Comparison of ENCODE assay signal across 23 cellular contexts in genomic region chr21:19340303-19340702, GRCh38.
"Had no signal": no experiment of that assay in that cellular context is flagged by ENCODE, and none has a peak within 500 bp of the region (broad histone marks: within the 10 kb centered on the region; RNA-seq: fewer than 3 reads in every experiment).

No MANE protein-coding gene starts in this region.

- H3K27me3 ChIP-seq: body of pancreas, cardiac muscle cell, hepatocyte, upper lobe of right lung had no signal

- ATAC-seq: esophagus mucosa; naive thymus-derived CD4-positive, alpha-beta T cell; right cardiac atrium; stimulated activated naive CD8-positive, alpha-beta T cell treated with anti-CD3 and anti-CD28 coated beads, Interleukin-15, Interleukin-2, amounts not matched to agents 100 U/mL and 50 U/mL, for 24 hours; T-helper 17 cell; upper lobe of right lung had no signal

- H3K36me3 ChIP-seq: cardiac muscle cell, left ventricle myocardium inferior, upper lobe of right lung had no signal

- DNase-seq: activated CD4-positive, alpha-beta memory T cell treated with anti-CD3 and anti-CD28 coated beads, Interleukin-2, amount 10 ng/mL, durations not matched to agents 7 days and 5 days; activated CD4-positive, alpha-beta T cell treated with anti-CD3 and anti-CD28 coated beads, Interleukin-2, amount 10 ng/mL, durations not matched to agents 24 days and 14 days; activated gamma-delta T cell; activated T-cell treated with anti-CD3 and anti-CD28 coated beads for 4 hours; anterior cingulate cortex; body of pancreas; effector CD4-positive, alpha-beta T cell; foreskin melanocyte; immature natural killer cell; left ventricle myocardium inferior; naive thymus-derived CD4-positive, alpha-beta T cell; right cardiac atrium; stimulated activated CD4-positive, alpha-beta T cell treated with anti-CD3 and anti-CD28 coated beads, Interleukin-12 subunit alpha, Interleukin-12 subunit beta, amount 100 ng/mL, for 4 hours; stimulated activated CD4-positive, alpha-beta T cell treated with anti-CD3 and anti-CD28 coated beads, Interleukin-4, amount 100 ng/mL, for 4 hours; stimulated activated naive CD8-positive, alpha-beta T cell treated with anti-CD3 and anti-CD28 coated beads, Interleukin-15, Interleukin-2, amounts not matched to agents 100 U/mL and 50 U/mL, for 24 hours; T-helper 17 cell; upper lobe of right lung had no signal

- H3K9me3 ChIP-seq: body of pancreas, left ventricle myocardium inferior, upper lobe of right lung had no signal

- H3K27me3 Mint-ChIP-seq: activated CD4-positive, alpha-beta memory T cell treated with anti-CD3 and anti-CD28 coated beads, Interleukin-2, amount 10 ng/mL, durations not matched to agents 7 days and 5 days; activated CD4-positive, alpha-beta T cell treated with anti-CD3 and anti-CD28 coated beads, Interleukin-2, amount 10 ng/mL, durations not matched to agents 24 days and 14 days; activated naive CD4-positive, alpha-beta T cell treated with anti-CD3 and anti-CD28 coated beads, Interleukin-2, amount 50 U/mL, for 24 hours; dendritic cell treated with granulocyte-macrophage colony-stimulating factor and Interleukin-4, amounts not matched to agents 40 ng/mL and 50 ng/mL, for 4 days; naive thymus-derived CD4-positive, alpha-beta T cell; T-helper 17 cell had no signal

- H3K4me3 ChIP-seq: body of pancreas, cardiac muscle cell, hepatocyte, left ventricle myocardium inferior, upper lobe of right lung had no signal

- H3K36me3 Mint-ChIP-seq: activated naive CD4-positive, alpha-beta T cell treated with anti-CD3 and anti-CD28 coated beads, Interleukin-2, amount 50 U/mL, for 24 hours; immature natural killer cell; naive thymus-derived CD4-positive, alpha-beta T cell had no signal

- H3K27ac ChIP-seq: cardiac muscle cell, hepatocyte, left ventricle myocardium inferior, upper lobe of right lung had no signal

- H3K9me3 Mint-ChIP-seq: activated CD4-positive, alpha-beta memory T cell treated with anti-CD3 and anti-CD28 coated beads, Interleukin-2, amount 10 ng/mL, durations not matched to agents 7 days and 5 days; activated CD4-positive, alpha-beta T cell treated with anti-CD3 and anti-CD28 coated beads, Interleukin-2, amount 10 ng/mL, durations not matched to agents 24 days and 14 days; activated naive CD4-positive, alpha-beta T cell treated with anti-CD3 and anti-CD28 coated beads, Interleukin-2, amount 50 U/mL, for 24 hours; dendritic cell treated with granulocyte-macrophage colony-stimulating factor and Interleukin-4, amounts not matched to agents 40 ng/mL and 50 ng/mL, for 4 days had no signal

- H3K27ac Mint-ChIP-seq: activated CD4-positive, alpha-beta memory T cell treated with anti-CD3 and anti-CD28 coated beads, Interleukin-2, amount 10 ng/mL, durations not matched to agents 7 days and 5 days; activated CD4-positive, alpha-beta T cell treated with anti-CD3 and anti-CD28 coated beads, Interleukin-2, amount 10 ng/mL, durations not matched to agents 24 days and 14 days; activated naive CD4-positive, alpha-beta T cell treated with anti-CD3 and anti-CD28 coated beads, Interleukin-2, amount 50 U/mL, for 24 hours; activated T-helper 1 cell treated with anti-CD3 and anti-CD28 coated beads, Interleukin-12 subunit alpha, Interleukin-12 subunit beta, Interleukin-2, Interleukin-4 antibody, amounts not matched to agents 30 ng/mL and 10 ng/mL and 1 ng/mL, durations not matched to agents 14 hours and 24 hours and 36 hours; dendritic cell treated with granulocyte-macrophage colony-stimulating factor and Interleukin-4, amounts not matched to agents 40 ng/mL and 50 ng/mL, for 4 days; immature natural killer cell; naive thymus-derived CD4-positive, alpha-beta T cell; T-helper 17 cell had no signal

- H3K4me1 Mint-ChIP-seq: activated CD4-positive, alpha-beta memory T cell treated with anti-CD3 and anti-CD28 coated beads, Interleukin-2, amount 10 ng/mL, durations not matched to agents 7 days and 5 days; activated CD4-positive, alpha-beta T cell treated with anti-CD3 and anti-CD28 coated beads, Interleukin-2, amount 10 ng/mL, durations not matched to agents 24 days and 14 days; activated naive CD4-positive, alpha-beta T cell treated with anti-CD3 and anti-CD28 coated beads, Interleukin-2, amount 50 U/mL, for 24 hours; immature natural killer cell; naive thymus-derived CD4-positive, alpha-beta T cell; T-helper 17 cell had no signal

- H3K4me1 ChIP-seq: left ventricle myocardium inferior, upper lobe of right lung had no signal

- H3K4me3 Mint-ChIP-seq: activated CD4-positive, alpha-beta memory T cell treated with anti-CD3 and anti-CD28 coated beads, Interleukin-2, amount 10 ng/mL, durations not matched to agents 7 days and 5 days; activated CD4-positive, alpha-beta T cell treated with anti-CD3 and anti-CD28 coated beads, Interleukin-2, amount 10 ng/mL, durations not matched to agents 24 days and 14 days; activated naive CD4-positive, alpha-beta T cell treated with anti-CD3 and anti-CD28 coated beads, Interleukin-2, amount 50 U/mL, for 24 hours; activated T-helper 1 cell treated with anti-CD3 and anti-CD28 coated beads, Interleukin-12 subunit alpha, Interleukin-12 subunit beta, Interleukin-2, Interleukin-4 antibody, amounts not matched to agents 30 ng/mL and 10 ng/mL and 1 ng/mL, durations not matched to agents 14 hours and 24 hours and 36 hours; dendritic cell treated with granulocyte-macrophage colony-stimulating factor and Interleukin-4, amounts not matched to agents 40 ng/mL and 50 ng/mL, for 4 days; immature natural killer cell; naive thymus-derived CD4-positive, alpha-beta T cell; T-helper 17 cell had no signal
